ENCODE assay signal across 1 cellular context in genomic region chr11:116825434-116825833, GRCh38.
TF ChIP-seq lines count a peak whose summit lies in the region.

No MANE protein-coding gene starts in this region.

TF ChIP-seq in HepG2, 621 proteins besides CTCF, POLR2A, EP300 and RAD21 (continued from another document):
- TF ChIP-seq ZNF281 (CRISPR knock-in tag; IDR thresholded peaks at IDR 0.05; ENCODE audit: borderline replicate concordance) (peak; percentile 25; the same call in 1 of the 2 replicates), CREB1 (IDR thresholded peaks at IDR 0.05) (peak; percentile 63), CREB1 (CRISPR knock-in tag; IDR thresholded peaks at IDR 0.05) (no peak), TFE3 (CRISPR knock-in tag; IDR thresholded peaks at IDR 0.05) (0 out of 2 replicates have a peak, but pooled peaks have one; percentile 15), NFYB (CRISPR knock-in tag; IDR thresholded peaks at IDR 0.05) (peak; percentile 56; the same call in 1 of the 2 replicates), ZNF432 (CRISPR knock-in tag; IDR thresholded peaks at IDR 0.05; ENCODE audit: borderline replicate concordance) (no peak), MIXL1 (CRISPR knock-in tag; IDR thresholded peaks at IDR 0.05) (0 out of 2 replicates have a peak, but pooled peaks have one; percentile 20), UBTF (CRISPR knock-in tag; IDR thresholded peaks at IDR 0.05) (0 out of 2 replicates have a peak, but pooled peaks have one; percentile 2), RFXANK (CRISPR knock-in tag; IDR thresholded peaks at IDR 0.05) (0 out of 2 replicates have a peak, but pooled peaks have one; percentile 82), FOXO1 (CRISPR knock-in tag; IDR thresholded peaks at IDR 0.05) (no peak)
